In the genomic region with DNA sequence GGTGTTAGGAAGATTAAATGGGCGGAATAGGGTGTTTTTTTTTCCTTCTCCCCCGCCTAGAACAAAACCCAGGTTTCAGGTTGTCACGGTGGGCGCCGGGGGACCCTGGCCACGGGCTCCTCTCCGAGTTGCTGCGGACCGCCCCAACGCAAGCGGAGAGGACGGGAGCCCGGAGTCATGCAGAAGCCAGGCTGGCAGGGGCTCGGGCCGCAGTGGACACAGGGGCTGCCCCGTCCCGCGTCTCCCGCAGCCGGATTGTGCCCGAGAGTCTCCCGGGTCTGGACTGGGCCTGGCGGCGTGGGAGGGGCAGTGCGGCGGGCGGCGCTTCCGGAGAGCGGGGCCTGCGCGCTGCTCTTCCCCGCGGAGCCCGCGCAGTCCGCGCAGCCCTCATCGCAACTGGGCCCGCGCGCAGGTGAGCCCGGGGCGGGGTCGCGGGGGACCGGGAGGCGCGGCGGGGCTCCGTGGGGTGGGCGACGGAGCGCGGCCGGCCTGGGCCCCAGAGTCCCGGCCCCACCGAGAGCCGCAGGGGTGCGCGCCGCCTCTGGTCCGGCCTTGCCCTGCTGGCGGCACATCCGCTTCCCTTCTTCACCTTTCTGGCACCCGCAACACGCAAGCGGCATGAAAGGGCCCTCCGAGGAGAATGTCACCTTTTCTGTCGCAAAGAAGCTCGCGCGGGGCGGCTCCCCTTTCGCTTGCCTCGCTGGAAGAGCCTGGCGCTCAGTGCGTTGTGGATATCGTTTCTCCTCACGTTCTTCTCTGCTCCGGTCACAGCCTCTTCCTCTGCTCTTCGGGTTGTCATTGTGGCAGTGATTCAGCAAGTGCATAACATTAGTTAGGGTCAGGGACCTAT, we compare ENCODE assay signal across 8 cellular contexts. TPM values are rescaled to one million over a fixed set of nuclear protein-coding genes. Genes with fewer than 3 reads are reported as not detected.
DNase-seq lines count a peak whose midpoint lies in the region; ATAC-seq and TF ChIP-seq lines count a peak whose summit lies in the region.

Gene TIRAP, plus strand, starts transcription at position 352 of the 850 bp plus-strand sequence. CDS start 7,802 bp downstream, outside the sequence.

- no peaks in the 10 kb centered on the region for H3K27me3 ChIP-seq in mammary epithelial cell (ENCODE audit: insufficient read depth, low read length)
- H3K27me3 ChIP-seq in skeletal muscle tissue (ENCODE audit: control insufficient read depth in 3 of 3, insufficient read depth in 3 of 3, low read length in 3 of 3): no peaks in the 10 kb centered on the region

- H3K79me2 ChIP-seq in mammary epithelial cell (ENCODE audit: insufficient read depth, low read length): peaks cover 17% of the 10 kb centered on the region

- H3K36me3 ChIP-seq in mammary epithelial cell (ENCODE audit: insufficient read depth, low read length): no peaks in the 10 kb centered on the region
- peaks cover 0 to 6% (median 2%) of the 10 kb centered on the region in 3 donors for H3K36me3 ChIP-seq in skeletal muscle tissue (ENCODE audit: control insufficient read depth in 3 of 3, insufficient read depth in 3 of 3, low read length in 3 of 3)

- DNase-seq in NCI-H2029 treated with DMSO at 0.1 percent for 48 hours (lab: John Stamatoyannopoulos, UW) (peak; percentile 66), WTC11 (ENCODE audit: low spot score) (peak; percentile 44), mammary epithelial cell (peak; percentile 53), iPS-NIHi11 (ENCODE audit: low spot score) (peak; percentile 77), MV-4-11 (lab: John Stamatoyannopoulos, UW) (no peak)

- no peaks in the 10 kb centered on the region for H4K20me1 ChIP-seq in mammary epithelial cell (ENCODE audit: insufficient read depth, low read length)

- peak within 1 kb of the TSS; percentile 90 for H2AFZ ChIP-seq in mammary epithelial cell (ENCODE audit: low read depth, low read length)

- peaks cover 23% of the 10 kb centered on the region for H3K4me1 ChIP-seq in mammary epithelial cell (ENCODE audit: insufficient read depth, low read length)
- H3K4me1 ChIP-seq in skeletal muscle tissue (ENCODE audit: control insufficient read depth in 3 of 3, insufficient read depth in 3 of 3, low read length in 3 of 3): peaks cover 9 to 27% (median 17%) of the 10 kb centered on the region in 3 donors

- H3K27me3 Mint-ChIP-seq in WTC11 (ENCODE audit: low read depth): peaks cover 30% of the 10 kb centered on the region

- CTCF ChIA-PET in WTC11 (lab: Charles Lee) (interaction anchor here (1.0 to 1.8 kb wide), 2 partner anchors 10 to 28 kb away, joined by 3 to 6 read pairs; no protein-coding TSS in a partner anchor), mammary epithelial cell (lab: Charles Lee; ENCODE audit: low non-redundant PET) (interaction anchor here (0.8 kb wide), 1 partner anchor 9 kb away, joined by 5 read pairs; no protein-coding TSS in a partner anchor)

- no TSS peak for BruUV-seq in mammary epithelial cell (replicated peaks; lab: Mats Ljungman, UMichigan)

- H3K4me3 Mint-ChIP-seq in WTC11: peak within 1 kb of the TSS; percentile 96

- no peaks in the 10 kb centered on the region for H3K9me3 Mint-ChIP-seq in WTC11

- peak within 1 kb of the TSS; percentile 18 for H3K27ac ChIP-seq in mammary epithelial cell (ENCODE audit: insufficient read depth, low read depth, low read length)
- H3K27ac ChIP-seq in skeletal muscle tissue (ENCODE audit: low read depth, low read length): peak within 1 kb of the TSS; percentile 63

- WGBS in mammary epithelial cell (ENCODE audit: low coverage, missing lambda C conversion rate): 0% methylated on average over 3 of the region's 82 CpGs

- ATAC-seq in GM18505 (IDR thresholded peaks at IDR 0.05; ENCODE audit: unreplicated experiment) (peak; percentile 62), HG02763 (IDR thresholded peaks at IDR 0.05; ENCODE audit: unreplicated experiment) (peak; percentile 49), WTC11 (peak; percentile 57)

- intact Hi-C loops in mammary epithelial cell (cut with micrococcal nuclease): loop anchor here (2.0 kb wide), 1 partner anchor 20 kb away; no protein-coding TSS in a partner anchor

- POLR2A ChIA-PET in WTC11 (lab: Charles Lee): interaction anchor here (0.6 kb wide), 1 partner anchor 826 kb away, joined by 4 read pairs; no protein-coding TSS in a partner anchor

- dilution Hi-C loops in mammary epithelial cell (cut with HindIII; ENCODE audit: low sequenced_read_pairs): loop anchor here (5.0 kb wide), 1 partner anchor 69 kb away; no protein-coding TSS in a partner anchor

- H3K9ac ChIP-seq in mammary epithelial cell (ENCODE audit: insufficient read depth, low read length) (peak within 1 kb of the TSS; percentile 25), skeletal muscle tissue (ENCODE audit: low read depth in 1 of 3, low read length in 3 of 3) (peak within 1 kb of the TSS; percentile 88 to 95 (median 90))

- H3K4me1 Mint-ChIP-seq in WTC11: peaks cover 14% of the 10 kb centered on the region

- TF ChIP-seq POLR2A in GM18505 (IDR thresholded peaks at IDR 0.05; ENCODE audit: borderline replicate concordance, extremely low read depth, insufficient read depth, insufficient read length): peak; percentile 69

- H3K4me3 ChIP-seq in mammary epithelial cell (replicated peaks in 1 of 3; ENCODE audit: insufficient read depth in 1 of 3, low read depth in 2 of 3, low read length in 3 of 3) (peak within 1 kb of the TSS; percentile 60 to 81 (median 69)), skeletal muscle tissue (ENCODE audit: low read length in 3 of 3) (peak within 1 kb of the TSS; percentile 82 to 95 (median 93))

- in situ Hi-C loops in mammary epithelial cell (cut with MboI; ENCODE audit: low sequenced_read_pairs in 2 of 2): no loop called here

- H3K27ac Mint-ChIP-seq in WTC11: peak within 1 kb of the TSS; percentile 83; the same call in 1 of the 2 replicates

- H3K36me3 Mint-ChIP-seq in WTC11: peaks cover 5% of the 10 kb centered on the region

- H3K9me3 ChIP-seq in mammary epithelial cell (replicated peaks; ENCODE audit: insufficient read depth, low read length) (no peaks in the 10 kb centered on the region), skeletal muscle tissue (ENCODE audit: control insufficient read depth in 3 of 3, low read length in 3 of 3) (no peaks in the 10 kb centered on the region)

- TF ChIP-seq CTCF in WTC11 (IDR thresholded peaks at IDR 0.05) (no peak), mammary epithelial cell (conservative IDR thresholded peaks at IDR 0.05 in 1 of 2, IDR thresholded peaks at IDR 0.05 in 1 of 2; ENCODE audit: extremely low read depth in 1 of 2, insufficient read depth in 1 of 2, low read depth in 1 of 2, low read length in 2 of 2) (no peak)

- H3K4me2 ChIP-seq in mammary epithelial cell (ENCODE audit: insufficient read depth, low read depth, low read length): peak within 1 kb of the TSS; percentile 95

TF ChIP-seq in WTC11, 78 proteins besides CTCF, POLR2A, EP300 and RAD21 (continues in another document):
- TF ChIP-seq ZNF423 (CRISPR knock-in tag; IDR thresholded peaks at IDR 0.05): no peak
- no peak for TF ChIP-seq CBFB (CRISPR knock-in tag; IDR thresholded peaks at IDR 0.05; ENCODE audit: low read depth)
- TF ChIP-seq ELF4 (CRISPR knock-in tag; IDR thresholded peaks at IDR 0.05; ENCODE audit: low read depth): no peak
- TF ChIP-seq NFATC4 (CRISPR knock-in tag; IDR thresholded peaks at IDR 0.05): no peak
- no peak for TF ChIP-seq HMGA2 (CRISPR knock-in tag; IDR thresholded peaks at IDR 0.05)
- TF ChIP-seq GRHL2 (CRISPR knock-in tag; IDR thresholded peaks at IDR 0.05; ENCODE audit: insufficient replicate concordance, severe bottlenecking): no peak
- peak; percentile 7; the same call in 1 of the 2 replicates for TF ChIP-seq MAX (CRISPR knock-in tag; IDR thresholded peaks at IDR 0.05)
- no peak for TF ChIP-seq GTF2I (CRISPR knock-in tag; conservative IDR thresholded peaks at IDR 0.05)
- TF ChIP-seq NR3C1 (CRISPR knock-in tag; conservative IDR thresholded peaks at IDR 0.05; ENCODE audit: low read depth): 0 out of 2 replicates have a peak, but pooled peaks have one; percentile 53
- TF ChIP-seq, protein P1, sequence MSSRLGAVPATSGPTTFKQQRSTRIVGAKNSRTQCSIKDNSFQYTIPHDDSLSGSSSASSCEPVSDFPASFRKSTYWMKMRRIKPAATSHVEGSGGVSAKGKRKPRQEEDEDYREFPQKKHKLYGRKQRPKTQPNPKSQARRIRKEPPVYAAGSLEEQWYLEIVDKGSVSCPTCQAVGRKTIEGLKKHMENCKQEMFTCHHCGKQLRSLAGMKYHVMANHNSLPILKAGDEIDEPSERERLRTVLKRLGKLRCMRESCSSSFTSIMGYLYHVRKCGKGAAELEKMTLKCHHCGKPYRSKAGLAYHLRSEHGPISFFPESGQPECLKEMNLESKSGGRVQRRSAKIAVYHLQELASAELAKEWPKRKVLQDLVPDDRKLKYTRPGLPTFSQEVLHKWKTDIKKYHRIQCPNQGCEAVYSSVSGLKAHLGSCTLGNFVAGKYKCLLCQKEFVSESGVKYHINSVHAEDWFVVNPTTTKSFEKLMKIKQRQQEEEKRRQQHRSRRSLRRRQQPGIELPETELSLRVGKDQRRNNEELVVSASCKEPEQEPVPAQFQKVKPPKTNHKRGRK (CRISPR knock-in tag; IDR thresholded peaks at IDR 0.05; ENCODE audit: borderline replicate concordance): no peak
- no peak for TF ChIP-seq SMAD4 (CRISPR knock-in tag; IDR thresholded peaks at IDR 0.05)
- TF ChIP-seq ETV6 (CRISPR knock-in tag; IDR thresholded peaks at IDR 0.05): peak; percentile 64; the same call in 1 of the 2 replicates
- TF ChIP-seq TCF7 (CRISPR knock-in tag; IDR thresholded peaks at IDR 0.05; ENCODE audit: low read depth): no peak
- TF ChIP-seq ZNF671 (CRISPR knock-in tag; IDR thresholded peaks at IDR 0.05): no peak
- TF ChIP-seq KAT7 (CRISPR knock-in tag; IDR thresholded peaks at IDR 0.05; ENCODE audit: borderline replicate concordance): peak; percentile 64; the same call in 1 of the 2 replicates
- TF ChIP-seq ATF1 (CRISPR knock-in tag; IDR thresholded peaks at IDR 0.05): no peak
- TF ChIP-seq, protein P2, sequence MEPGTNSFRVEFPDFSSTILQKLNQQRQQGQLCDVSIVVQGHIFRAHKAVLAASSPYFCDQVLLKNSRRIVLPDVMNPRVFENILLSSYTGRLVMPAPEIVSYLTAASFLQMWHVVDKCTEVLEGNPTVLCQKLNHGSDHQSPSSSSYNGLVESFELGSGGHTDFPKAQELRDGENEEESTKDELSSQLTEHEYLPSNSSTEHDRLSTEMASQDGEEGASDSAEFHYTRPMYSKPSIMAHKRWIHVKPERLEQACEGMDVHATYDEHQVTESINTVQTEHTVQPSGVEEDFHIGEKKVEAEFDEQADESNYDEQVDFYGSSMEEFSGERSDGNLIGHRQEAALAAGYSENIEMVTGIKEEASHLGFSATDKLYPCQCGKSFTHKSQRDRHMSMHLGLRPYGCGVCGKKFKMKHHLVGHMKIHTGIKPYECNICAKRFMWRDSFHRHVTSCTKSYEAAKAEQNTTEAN (CRISPR knock-in tag; IDR thresholded peaks at IDR 0.05): no peak

RNA-seq across cellular contexts. Expression of gene TIRAP, which starts in this region (rescaled TPM):
- total RNA-seq in WTC11 (2021) (5.4 to 5.9 TPM (median 5.6 TPM) in 3 replicates), mammary epithelial cell (1 to 10 TPM; 6.3 to 8.8 TPM), skeletal muscle tissue (3.1 TPM)
- 6.0 TPM for polyA plus RNA-seq in mammary epithelial cell
- 4.8 TPM for polyA minus RNA-seq in mammary epithelial cell
